32 cellular contexts compared by ENCODE assay signal in genomic region chr12:84198294-84198946, GRCh38.
"Had no signal": no experiment of that assay in that cellular context is flagged by ENCODE, and none has a peak within 500 bp of the region (broad histone marks: within the 10 kb centered on the region; RNA-seq: fewer than 3 reads in every experiment).

No MANE protein-coding gene starts in this region.

- H3K36me3 Mint-ChIP-seq: activated naive CD8-positive, alpha-beta T cell had no signal

- H3K9me3 ChIP-seq: colonic mucosa had no signal

- H3K4me1 ChIP-seq: colonic mucosa had no signal

- H3K27ac Mint-ChIP-seq: activated B cell treated with CpG ODN at 0.5 μM for 24 hours; activated CD8-positive, alpha-beta T cell treated with anti-CD3 and anti-CD28 coated beads for 36 hours; activated naive CD8-positive, alpha-beta T cell; activated T-helper 17 cell treated with anti-CD3 and anti-CD28 coated beads, Interleukin-2, amount 50 U/mL, for 72 hours; dendritic cell treated with granulocyte-macrophage colony-stimulating factor and Interleukin-4, amounts not matched to agents 40 ng/mL and 50 ng/mL, for 4 days; endodermal cell; T-helper 17 cell; T-helper 2 cell treated with Interferon-gamma antibody and Interleukin-4, amounts not matched to agents 5 μg/mL and 100 μg/mL, for 36 hours had no signal

- DNase-seq: activated B cell treated with CpG ODN at 0.5 μM for 24 hours; activated CD4-positive, alpha-beta T cell treated with anti-CD3 and anti-CD28 coated beads for 48 hours; activated CD4-positive, alpha-beta T cell treated with anti-CD3 and anti-CD28 coated beads, Interleukin-2, amount 50 U/mL, for 1 hour; activated CD4-positive, alpha-beta T cell treated with anti-CD3 and anti-CD28 coated beads, Interleukin-2, amount 50 U/mL, for 48 hours; activated CD8-positive, alpha-beta memory T cell treated with anti-CD3 and anti-CD28 coated beads for 24 hours; activated CD8-positive, alpha-beta T cell treated with anti-CD3 and anti-CD28 coated beads for 36 hours; activated effector memory CD4-positive, alpha-beta T cell treated with Interleukin-2 at 50 U/mL for 16 hours; activated gamma-delta T cell treated with Interleukin-2 at 50 U/mL for 16 hours; activated naive CD4-positive, alpha-beta T cell treated with anti-CD3 and anti-CD28 coated beads, Interleukin-2, amount 50 U/mL, for 16 hours; activated naive CD4-positive, alpha-beta T cell treated with Interleukin-2 at 50 U/mL for 16 hours; activated T-cell treated with anti-CD3 and anti-CD28 coated beads, Interleukin-2, amount 50 U/mL, for 4 hours; amniotic stem cell; anterior cingulate cortex; caudate nucleus; cerebellar nuclear complex; colonic mucosa; dorsolateral prefrontal cortex; effector memory CD4-positive, alpha-beta T cell; endodermal cell; foreskin fibroblast; head of caudate nucleus; T-helper 1 cell; T-helper 17 cell; T1000; WERI-Rb-1 had no signal

- H3K4me3 Mint-ChIP-seq: activated B cell treated with CpG ODN at 0.5 μM for 24 hours; activated CD8-positive, alpha-beta T cell treated with anti-CD3 and anti-CD28 coated beads for 36 hours; activated naive CD8-positive, alpha-beta T cell; activated T-cell treated with anti-CD3 and anti-CD28 coated beads, Interleukin-2, amount 50 U/mL, for 4 hours; activated T-helper 17 cell treated with anti-CD3 and anti-CD28 coated beads, Interleukin-2, amount 50 U/mL, for 72 hours; dendritic cell treated with granulocyte-macrophage colony-stimulating factor and Interleukin-4, amounts not matched to agents 40 ng/mL and 50 ng/mL, for 4 days; endodermal cell; T-helper 17 cell; T-helper 2 cell treated with Interferon-gamma antibody and Interleukin-4, amounts not matched to agents 5 μg/mL and 100 μg/mL, for 36 hours had no signal

- H3K27me3 Mint-ChIP-seq: activated B cell treated with CpG ODN at 0.5 μM for 24 hours; activated CD8-positive, alpha-beta T cell treated with anti-CD3 and anti-CD28 coated beads for 36 hours; activated naive CD8-positive, alpha-beta T cell; activated T-helper 17 cell treated with anti-CD3 and anti-CD28 coated beads, Interleukin-2, amount 50 U/mL, for 72 hours; dendritic cell treated with granulocyte-macrophage colony-stimulating factor and Interleukin-4, amounts not matched to agents 40 ng/mL and 50 ng/mL, for 4 days; T-helper 17 cell had no signal

- H3K4me1 Mint-ChIP-seq: activated B cell treated with CpG ODN at 0.5 μM for 24 hours; activated T-helper 17 cell treated with anti-CD3 and anti-CD28 coated beads, Interleukin-2, amount 50 U/mL, for 72 hours; T-helper 17 cell had no signal

- ATAC-seq: activated CD4-positive, CD25-positive, alpha-beta regulatory T cell treated with anti-CD3 and anti-CD28 coated beads, Interleukin-2, amount 50 U/mL, for 24 hours; activated CD8-positive, alpha-beta T cell treated with anti-CD3 and anti-CD28 coated beads for 36 hours; activated T-cell treated with anti-CD3 and anti-CD28 coated beads, Interleukin-2, amount 50 U/mL, for 4 hours; activated T-helper 17 cell treated with anti-CD3 and anti-CD28 coated beads, Interleukin-2, amount 50 U/mL, for 72 hours; esophagus mucosa; T-helper 17 cell had no signal

- H3K27me3 ChIP-seq: colonic mucosa, dorsolateral prefrontal cortex had no signal

- H3K36me3 ChIP-seq: colonic mucosa, WERI-Rb-1 had no signal

- H3K27ac ChIP-seq: colonic mucosa, dorsolateral prefrontal cortex, WERI-Rb-1 had no signal

- H3K4me3 ChIP-seq: colonic mucosa, dorsolateral prefrontal cortex had no signal

- FAIRE-seq: astrocyte had no signal
